Comparison of ENCODE assay signal across 12 cellular contexts in the genomic region with DNA sequence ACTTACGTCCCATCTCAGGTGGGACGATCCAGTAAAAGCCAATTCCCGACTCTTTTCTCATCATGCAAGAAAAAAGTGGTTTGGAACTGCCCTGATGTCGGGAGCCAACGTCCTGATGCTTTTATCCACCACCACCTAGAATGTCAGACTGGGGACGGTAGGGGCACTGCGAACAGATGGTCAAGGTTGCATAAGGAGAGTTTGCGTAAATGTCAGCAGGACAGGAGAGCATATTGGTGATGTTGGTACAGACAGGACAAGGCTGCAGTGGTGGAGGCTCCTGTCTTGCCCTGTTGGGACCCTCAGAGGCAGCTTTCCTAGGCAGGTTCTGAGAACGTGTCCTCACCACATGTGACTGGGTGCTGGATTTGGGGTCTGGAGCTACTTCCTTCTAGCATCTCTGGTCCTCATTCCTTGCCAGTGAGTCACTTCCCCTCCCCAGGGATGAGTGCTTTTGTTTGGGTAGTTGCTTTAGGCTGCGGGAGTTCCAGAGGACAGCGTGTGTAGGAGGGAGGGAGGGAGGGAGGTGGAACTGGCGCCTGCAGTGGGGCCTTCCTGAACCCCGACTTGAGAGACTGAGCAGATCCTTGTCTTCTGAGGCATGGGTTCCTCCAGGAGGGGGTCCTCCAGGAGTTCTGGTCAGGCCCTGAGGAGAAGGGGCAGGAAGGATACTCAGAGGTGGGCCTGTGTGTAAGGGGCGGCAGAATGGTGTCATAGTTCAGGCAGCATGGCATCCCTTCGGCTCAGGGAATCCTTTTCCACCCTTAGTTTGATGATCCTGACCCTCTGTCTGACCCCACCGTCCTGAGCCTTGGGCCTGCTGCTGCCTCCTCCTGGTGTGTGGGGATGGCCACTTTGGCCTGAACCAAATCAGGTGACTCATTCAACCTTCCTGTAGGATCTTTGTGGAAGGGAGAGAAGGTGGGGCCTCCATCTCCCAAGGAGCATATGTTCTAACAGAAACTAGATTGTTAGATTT. TPM values are rescaled to one million over a fixed set of nuclear protein-coding genes. Genes with fewer than 3 reads are reported as not detected.
DNase-seq lines count a peak whose midpoint lies in the region; ATAC-seq, FAIRE-seq and TF ChIP-seq lines count a peak whose summit lies in the region.
"Had no signal": no experiment of that assay in that cellular context is flagged by ENCODE, and none has a peak within 500 bp of the region (broad histone marks: within the 10 kb centered on the region; RNA-seq: fewer than 3 reads in every experiment).

No MANE protein-coding gene starts in this region.

- no peaks in the 10 kb centered on the region for H3K9me3 Mint-ChIP-seq in natural killer cell treated with Interleukin-12 subunit alpha and Interleukin-12 subunit beta and Interleukin-15 and Interleukin-18, amount 100 ng/mL, for 72 hours
- H3K9me3 Mint-ChIP-seq: activated T-helper 2 cell treated with anti-CD3 and anti-CD28 coated beads, Interferon-gamma antibody, Interleukin-2, Interleukin-4, amounts not matched to agents 10 μg/mL and 5 μg/mL and 100 μg/mL, durations not matched to agents 14 hours and 24 hours and 36 hours had no signal

- H3K36me3 ChIP-seq in bronchial epithelial cell (ENCODE audit: control insufficient read depth, insufficient read depth, low read length): no peaks in the 10 kb centered on the region
- H3K36me3 ChIP-seq in kidney epithelial cell (ENCODE audit: control insufficient read depth, insufficient read depth, low read length): no peaks in the 10 kb centered on the region
- H3K36me3 ChIP-seq in gastroesophageal sphincter: no peaks in the 10 kb centered on the region
- H3K36me3 ChIP-seq: neutrophil had no signal

- peak; percentile 37 for DNase-seq in AG09309 (ENCODE audit: low read depth)
- peak; percentile 95 for DNase-seq in M059J (ENCODE audit: low read depth)
- peak; percentile 81 for DNase-seq in bronchial epithelial cell (ENCODE audit: low read depth)
- DNase-seq in kidney epithelial cell (ENCODE audit: low read depth): peak; percentile 66
- no peak for DNase-seq in natural killer cell treated with Interleukin-12 subunit alpha and Interleukin-12 subunit beta and Interleukin-15 and Interleukin-18, amount 100 ng/mL, for 72 hours (ENCODE audit: low spot score)
- DNase-seq in Ammon's horn (ENCODE audit: low spot score): no peak
- DNase-seq in coronary artery (ENCODE audit: low spot score): no peak
- DNase-seq: NCI-H146 had no signal

- H3K27me3 ChIP-seq in bronchial epithelial cell (ENCODE audit: control insufficient read depth, insufficient read depth, low read length): no peaks in the 10 kb centered on the region
- H3K27me3 ChIP-seq in kidney epithelial cell (ENCODE audit: control insufficient read depth, insufficient read depth, low read length): no peaks in the 10 kb centered on the region
- H3K27me3 ChIP-seq in gastroesophageal sphincter: no peaks in the 10 kb centered on the region

- peaks cover 0 to 7% (median 0%) of the 10 kb centered on the region in 3 donors for H3K4me1 ChIP-seq in gastroesophageal sphincter

- no peak overlapping the region for H3K27ac ChIP-seq in coronary artery
- H3K27ac ChIP-seq in gastroesophageal sphincter: no peak overlapping the region
- H3K27ac ChIP-seq: neutrophil had no signal

- no peak for TF ChIP-seq POLR2A in gastroesophageal sphincter (IDR thresholded peaks at IDR 0.05)

- peak; percentile 20 for TF ChIP-seq CTCF in AG09309 (IDR thresholded peaks at IDR 0.05; ENCODE audit: control insufficient read depth, insufficient read depth, low read depth, low read length, missing control alignments)
- peak; percentile 6 for TF ChIP-seq CTCF in bronchial epithelial cell (IDR thresholded peaks at IDR 0.05; ENCODE audit: insufficient read depth, low read length, severe bottlenecking)
- peak; percentile 18 for TF ChIP-seq CTCF in kidney epithelial cell (IDR thresholded peaks at IDR 0.05; ENCODE audit: insufficient read depth, low read length, poor library complexity, severe bottlenecking)
- TF ChIP-seq CTCF in coronary artery (IDR thresholded peaks at IDR 0.05): no peak
- no peak for TF ChIP-seq CTCF in gastroesophageal sphincter (IDR thresholded peaks at IDR 0.05)

- no peak overlapping the region for H3K4me3 ChIP-seq in AG09309 (ENCODE audit: control insufficient read depth, low read depth, low read length)
- H3K4me3 ChIP-seq in bronchial epithelial cell (ENCODE audit: low read depth, low read length): no peak overlapping the region
- no peak overlapping the region for H3K4me3 ChIP-seq in kidney epithelial cell (ENCODE audit: low read depth, low read length)
- H3K4me3 ChIP-seq in coronary artery: no peak overlapping the region
- no peak overlapping the region for H3K4me3 ChIP-seq in gastroesophageal sphincter

- peaks cover 25 to 52% of the 10 kb centered on the region in 2 donors for H3K27me3 Mint-ChIP-seq in natural killer cell treated with Interleukin-12 subunit alpha and Interleukin-12 subunit beta and Interleukin-15 and Interleukin-18, amount 100 ng/mL, for 72 hours

- ATAC-seq in natural killer cell treated with Interleukin-12 subunit alpha and Interleukin-12 subunit beta and Interleukin-15 and Interleukin-18, amount 100 ng/mL, for 72 hours: no peak
- ATAC-seq in gastroesophageal sphincter: no peak

- no peaks in the 10 kb centered on the region for H3K9me3 ChIP-seq in gastroesophageal sphincter
- H3K9me3 ChIP-seq: neutrophil had no signal

- H3K36me3 Mint-ChIP-seq in natural killer cell treated with Interleukin-12 subunit alpha and Interleukin-12 subunit beta and Interleukin-15 and Interleukin-18, amount 100 ng/mL, for 72 hours: no peaks in the 10 kb centered on the region

- TF ChIP-seq EP300 in gastroesophageal sphincter (IDR thresholded peaks at IDR 0.05): no peak

- H3K4me3 Mint-ChIP-seq in natural killer cell treated with Interleukin-12 subunit alpha and Interleukin-12 subunit beta and Interleukin-15 and Interleukin-18, amount 100 ng/mL, for 72 hours: no peak overlapping the region

- FAIRE-seq in bronchial epithelial cell (lab: Jason Lieb, UNC): no peak

- H3K4me1 Mint-ChIP-seq in natural killer cell treated with Interleukin-12 subunit alpha and Interleukin-12 subunit beta and Interleukin-15 and Interleukin-18, amount 100 ng/mL, for 72 hours (ENCODE audit: low read depth in 2 of 2): no peaks in the 10 kb centered on the region

- no peak overlapping the region for H3K27ac Mint-ChIP-seq in natural killer cell treated with Interleukin-12 subunit alpha and Interleukin-12 subunit beta and Interleukin-15 and Interleukin-18, amount 100 ng/mL, for 72 hours
- H3K27ac Mint-ChIP-seq: activated T-helper 2 cell treated with anti-CD3 and anti-CD28 coated beads, Interferon-gamma antibody, Interleukin-2, Interleukin-4, amounts not matched to agents 10 μg/mL and 5 μg/mL and 100 μg/mL, durations not matched to agents 14 hours and 24 hours and 36 hours had no signal

- 100% methylated on average over 3 of the region's 16 CpGs; no CpG with 5 or more reads in 1 of the 2 donors for WGBS in gastroesophageal sphincter (ENCODE audit: low coverage in 1 of 2), 2 donors

RNA-seq across cellular contexts. Expression of a gene that starts 21.2 kb away (rescaled TPM):
- 5.3 and 9.9 TPM in 2 replicates for total RNA-seq in M059J (2014; rRNA removed; shearing (Covaris generic))
- 11.5 and 14.5 TPM in 2 replicates for total RNA-seq in bronchial epithelial cell
- total RNA-seq in kidney epithelial cell: 17.7 and 19.6 TPM in 2 replicates
- not detected for total RNA-seq in natural killer cell treated with Interleukin-12 subunit alpha and Interleukin-12 subunit beta and Interleukin-15 and Interleukin-18, amount 100 ng/mL, for 72 hours
- 10 to 100 TPM in 3 of 4 donors, 1 to 10 TPM in 1; 4.6 to 28.5 (median 17.6) TPM for total RNA-seq in gastroesophageal sphincter
- total RNA-seq: activated T-helper 2 cell treated with anti-CD3 and anti-CD28 coated beads, Interferon-gamma antibody, Interleukin-2, Interleukin-4, amounts not matched to agents 10 μg/mL and 5 μg/mL and 100 μg/mL, durations not matched to agents 14 hours and 24 hours and 36 hours; T-helper 1 cell treated with Interleukin-12 subunit alpha and Interleukin-12 subunit beta and Interleukin-4 antibody, amounts not matched to agents 30 ng/mL and 1 ng/mL, for 36 hours had no signal

Comparison
In these comparisons a context has a peak if more than half of its experiments do, and no peak if none do; other contexts are left out.
1. DNase-seq: peak in AG09309 (single experiment), M059J (single experiment), bronchial epithelial cell (single experiment) and kidney epithelial cell (single experiment); none in natural killer cell treated with Interleukin-12 subunit alpha and Interleukin-12 subunit beta and Interleukin-15 and Interleukin-18, amount 100 ng/mL, for 72 hours (single experiment), Ammon's horn (single experiment) and coronary artery (single experiment).
2. CTCF ChIP-seq: peak in AG09309 (single experiment), bronchial epithelial cell (single experiment) and kidney epithelial cell (single experiment); none in coronary artery (single experiment) and gastroesophageal sphincter (0 of 4).